14 cellular contexts compared by ENCODE assay signal in the genomic region with DNA sequence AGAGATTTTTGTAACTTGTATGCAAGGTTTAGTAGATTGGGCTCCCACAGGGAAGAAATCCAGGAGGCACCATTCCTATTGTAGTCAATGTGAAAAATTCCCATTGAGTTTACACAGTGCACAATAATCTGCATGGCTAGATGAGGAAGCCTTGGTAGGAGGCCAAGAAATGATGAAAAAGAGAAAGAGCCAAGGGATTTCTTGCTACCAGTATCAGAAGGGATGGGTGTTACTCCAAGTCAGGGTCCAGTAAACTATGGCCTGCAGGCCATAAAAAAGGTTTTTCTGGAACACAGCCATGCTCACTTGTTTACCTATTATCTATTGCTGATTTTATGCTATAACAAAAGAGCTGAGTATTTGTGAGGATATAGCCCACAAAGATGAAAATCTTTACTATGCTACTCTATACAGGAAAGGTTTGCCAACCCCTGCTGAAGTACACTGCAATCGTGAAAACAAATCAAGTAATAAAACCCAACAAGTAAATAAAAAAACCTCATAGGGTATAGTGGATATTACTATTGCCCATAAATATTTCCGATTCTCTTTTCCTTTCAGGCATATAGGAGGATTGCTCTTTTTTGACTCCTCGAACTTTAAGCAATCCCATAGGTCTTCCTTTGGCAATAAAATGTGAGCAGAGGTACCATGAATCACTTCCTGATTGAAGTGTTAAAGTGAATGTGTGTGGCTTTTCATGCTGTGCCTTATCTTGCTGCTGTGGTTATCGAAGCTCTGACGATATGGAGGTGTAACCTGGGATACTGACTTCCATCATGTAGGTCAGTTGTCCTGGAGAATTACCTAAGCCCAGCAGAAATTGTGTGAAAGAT.
A peak's percentile ranks its signal among the peaks of the same experiment; 100 is the strongest.
DNase-seq lines count a peak whose midpoint lies in the region; ATAC-seq and TF ChIP-seq lines count a peak whose summit lies in the region.
"Had no signal": no experiment of that assay in that cellular context is flagged by ENCODE, and none has a peak within 500 bp of the region (broad histone marks: within the 10 kb centered on the region; RNA-seq: fewer than 3 reads in every experiment).

No MANE protein-coding gene starts in this region.

- no peak overlapping the region for H3K9ac ChIP-seq in mammary epithelial cell (ENCODE audit: insufficient read depth, low read length)
- H3K9ac ChIP-seq in PC-3 (ENCODE audit: low read length): peak overlapping the region; percentile 38; the same call in 1 of the 2 replicates

- H3K9me2 ChIP-seq in PC-3 (replicated peaks; ENCODE audit: low read length): no peaks in the 10 kb centered on the region

- H3K27ac ChIP-seq in mammary epithelial cell (ENCODE audit: insufficient read depth, low read depth, low read length) (no peak overlapping the region), breast epithelium (no peak overlapping the region), PC-3 (ENCODE audit: low read length) (peak overlapping the region; percentile 84)
- H3K27ac ChIP-seq: tibial nerve had no signal

- intact Hi-C loops in mammary epithelial cell (cut with micrococcal nuclease): no loop called here
- intact Hi-C loops in breast epithelium (cut with DNase I; ENCODE audit: low total_unique reads): no loop called here
- intact Hi-C loops in PC-3 (cut with micrococcal nuclease): no loop called here

- WGBS in mammary epithelial cell (ENCODE audit: low coverage, missing lambda C conversion rate): 86% methylated on average over 5 of the region's 5 CpGs

- H3K27me3 Mint-ChIP-seq in WTC11 (ENCODE audit: low read depth): no peaks in the 10 kb centered on the region
- H3K27me3 Mint-ChIP-seq: activated naive CD8-positive, alpha-beta T cell; dendritic cell treated with granulocyte-macrophage colony-stimulating factor and Interleukin-4, amounts not matched to agents 40 ng/mL and 50 ng/mL, for 4 days had no signal

- ATAC-seq in PC-3: peak; percentile 81
- no peak for ATAC-seq in WTC11
- ATAC-seq in HG02678 (IDR thresholded peaks at IDR 0.05; ENCODE audit: unreplicated experiment): no peak

- DNase-seq in mammary epithelial cell (peak; percentile 24), breast epithelium (ENCODE audit: low spot score in 2 of 2) (no peak), PC-3 (peak; percentile 95), fibroblast of mammary gland (ENCODE audit: low read depth) (peak; percentile 8), NCI-H510A treated with DMSO at 0.1 percent for 48 hours (lab: John Stamatoyannopoulos, UW) (no peak), WTC11 (ENCODE audit: low spot score) (no peak), SHP77 treated with DMSO at 0.1 percent for 48 hours (lab: John Stamatoyannopoulos, UW) (no peak)
- DNase-seq: H9, nucleus accumbens had no signal

- BruUV-seq in mammary epithelial cell (replicated peaks; lab: Mats Ljungman, UMichigan): no TSS peak
- no TSS peak for BruUV-seq in PC-3 (replicated peaks; lab: Mats Ljungman, UMichigan)

- no peaks in the 10 kb centered on the region for H3K9me3 Mint-ChIP-seq in WTC11
- H3K9me3 Mint-ChIP-seq: dendritic cell treated with granulocyte-macrophage colony-stimulating factor and Interleukin-4, amounts not matched to agents 40 ng/mL and 50 ng/mL, for 4 days; H9; T-helper 2 cell treated with Interferon-gamma antibody and Interleukin-4, amounts not matched to agents 5 μg/mL and 100 μg/mL, for 36 hours had no signal

- H2AFZ ChIP-seq in mammary epithelial cell (ENCODE audit: low read depth, low read length) (no peak overlapping the region), PC-3 (ENCODE audit: low read length) (no peak overlapping the region)

- no peaks in the 10 kb centered on the region for H3K27me3 ChIP-seq in mammary epithelial cell (ENCODE audit: insufficient read depth, low read length)
- H3K27me3 ChIP-seq in breast epithelium: no peaks in the 10 kb centered on the region
- H3K27me3 ChIP-seq in PC-3 (ENCODE audit: low read length): no peaks in the 10 kb centered on the region
- H3K27me3 ChIP-seq: tibial nerve had no signal

- dilution Hi-C loops in mammary epithelial cell (cut with HindIII; ENCODE audit: low sequenced_read_pairs): no loop called here

- no peak for TF ChIP-seq POLR2A in breast epithelium (IDR thresholded peaks at IDR 0.05)

- no peak overlapping the region for H3K4me2 ChIP-seq in mammary epithelial cell (ENCODE audit: insufficient read depth, low read depth, low read length)
- peak overlapping the region; percentile 74 for H3K4me2 ChIP-seq in PC-3 (ENCODE audit: low read length)

- H3K4me3 ChIP-seq in mammary epithelial cell (replicated peaks in 1 of 3; ENCODE audit: insufficient read depth in 1 of 3, low read depth in 2 of 3, low read length in 3 of 3): no peak overlapping the region
- H3K4me3 ChIP-seq in breast epithelium: no peak overlapping the region
- H3K4me3 ChIP-seq in PC-3 (ENCODE audit: low read length): peak overlapping the region; percentile 32; the same call in 1 of the 2 replicates
- H3K4me3 ChIP-seq in fibroblast of mammary gland (ENCODE audit: control insufficient read depth, low read depth, low read length): no peak overlapping the region
- H3K4me3 ChIP-seq: tibial nerve had no signal

- H4K20me1 ChIP-seq in mammary epithelial cell (ENCODE audit: insufficient read depth, low read length): no peaks in the 10 kb centered on the region
- no peaks in the 10 kb centered on the region for H4K20me1 ChIP-seq in PC-3 (ENCODE audit: low read length)

- H3F3A ChIP-seq in PC-3 (ENCODE audit: low read length, unreplicated experiment): peaks cover 3% of the 10 kb centered on the region

- no peak overlapping the region; the same call in 1 of the 2 replicates for H3K27ac Mint-ChIP-seq in WTC11
- H3K27ac Mint-ChIP-seq: activated naive CD8-positive, alpha-beta T cell; dendritic cell treated with granulocyte-macrophage colony-stimulating factor and Interleukin-4, amounts not matched to agents 40 ng/mL and 50 ng/mL, for 4 days; H9; T-helper 2 cell treated with Interferon-gamma antibody and Interleukin-4, amounts not matched to agents 5 μg/mL and 100 μg/mL, for 36 hours had no signal

- no peaks in the 10 kb centered on the region for H3K36me3 Mint-ChIP-seq in WTC11
- H3K36me3 Mint-ChIP-seq: activated naive CD8-positive, alpha-beta T cell had no signal

- no peak overlapping the region for H3K4me3 Mint-ChIP-seq in WTC11
- H3K4me3 Mint-ChIP-seq: activated naive CD8-positive, alpha-beta T cell; dendritic cell treated with granulocyte-macrophage colony-stimulating factor and Interleukin-4, amounts not matched to agents 40 ng/mL and 50 ng/mL, for 4 days; H9; T-helper 2 cell treated with Interferon-gamma antibody and Interleukin-4, amounts not matched to agents 5 μg/mL and 100 μg/mL, for 36 hours had no signal

- TF ChIP-seq CTCF in mammary epithelial cell (conservative IDR thresholded peaks at IDR 0.05 in 1 of 2, IDR thresholded peaks at IDR 0.05 in 1 of 2; ENCODE audit: extremely low read depth in 1 of 2, insufficient read depth in 1 of 2, low read depth in 1 of 2, low read length in 2 of 2) (no peak), breast epithelium (IDR thresholded peaks at IDR 0.05) (no peak), PC-3 (conservative IDR thresholded peaks at IDR 0.05; ENCODE audit: low read depth, low read length) (no peak), fibroblast of mammary gland (conservative IDR thresholded peaks at IDR 0.05; ENCODE audit: control insufficient read depth, insufficient read depth, low read depth, low read length) (no peak), WTC11 (IDR thresholded peaks at IDR 0.05) (no peak)

- no peaks in the 10 kb centered on the region for H3K4me1 ChIP-seq in mammary epithelial cell (ENCODE audit: insufficient read depth, low read length)
- H3K4me1 ChIP-seq in breast epithelium: no peaks in the 10 kb centered on the region
- H3K4me1 ChIP-seq in PC-3 (ENCODE audit: insufficient read depth, low read length): peaks cover 23% of the 10 kb centered on the region
- H3K4me1 ChIP-seq: tibial nerve had no signal

- H3K36me3 ChIP-seq in mammary epithelial cell (ENCODE audit: insufficient read depth, low read length) (no peaks in the 10 kb centered on the region), breast epithelium (no peaks in the 10 kb centered on the region), PC-3 (ENCODE audit: low read depth, low read length) (no peaks in the 10 kb centered on the region)
- H3K36me3 ChIP-seq: tibial nerve had no signal

- H3K4me1 Mint-ChIP-seq in WTC11: no peaks in the 10 kb centered on the region
- H3K4me1 Mint-ChIP-seq: H9 had no signal

- in situ Hi-C loops in mammary epithelial cell (cut with MboI; ENCODE audit: low sequenced_read_pairs in 2 of 2): no loop called here

- H3K79me2 ChIP-seq in mammary epithelial cell (ENCODE audit: insufficient read depth, low read length): no peaks in the 10 kb centered on the region
- H3K79me2 ChIP-seq in PC-3 (ENCODE audit: low read length): no peaks in the 10 kb centered on the region

- CTCF ChIA-PET in mammary epithelial cell (lab: Charles Lee; ENCODE audit: low non-redundant PET): no interaction called here
- CTCF ChIA-PET in PC-3 (lab: Charles Lee): no interaction called here
- CTCF ChIA-PET in WTC11 (lab: Charles Lee): no interaction called here

- POLR2A ChIA-PET in PC-3 (lab: Charles Lee; ENCODE audit: unreplicated experiment): no interaction called here
- POLR2A ChIA-PET in WTC11 (lab: Charles Lee): no interaction called here

- no peaks in the 10 kb centered on the region for H3K9me3 ChIP-seq in mammary epithelial cell (replicated peaks; ENCODE audit: insufficient read depth, low read length)
- H3K9me3 ChIP-seq in breast epithelium: no peaks in the 10 kb centered on the region
- no peaks in the 10 kb centered on the region for H3K9me3 ChIP-seq in PC-3 (ENCODE audit: low read length)
- H3K9me3 ChIP-seq: tibial nerve had no signal

TF ChIP-seq in WTC11, 78 proteins besides CTCF, POLR2A, EP300 and RAD21 (continues in another document):
- no peak for TF ChIP-seq RORB (CRISPR knock-in tag; IDR thresholded peaks at IDR 0.05)
- TF ChIP-seq, protein P1, sequence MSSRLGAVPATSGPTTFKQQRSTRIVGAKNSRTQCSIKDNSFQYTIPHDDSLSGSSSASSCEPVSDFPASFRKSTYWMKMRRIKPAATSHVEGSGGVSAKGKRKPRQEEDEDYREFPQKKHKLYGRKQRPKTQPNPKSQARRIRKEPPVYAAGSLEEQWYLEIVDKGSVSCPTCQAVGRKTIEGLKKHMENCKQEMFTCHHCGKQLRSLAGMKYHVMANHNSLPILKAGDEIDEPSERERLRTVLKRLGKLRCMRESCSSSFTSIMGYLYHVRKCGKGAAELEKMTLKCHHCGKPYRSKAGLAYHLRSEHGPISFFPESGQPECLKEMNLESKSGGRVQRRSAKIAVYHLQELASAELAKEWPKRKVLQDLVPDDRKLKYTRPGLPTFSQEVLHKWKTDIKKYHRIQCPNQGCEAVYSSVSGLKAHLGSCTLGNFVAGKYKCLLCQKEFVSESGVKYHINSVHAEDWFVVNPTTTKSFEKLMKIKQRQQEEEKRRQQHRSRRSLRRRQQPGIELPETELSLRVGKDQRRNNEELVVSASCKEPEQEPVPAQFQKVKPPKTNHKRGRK (CRISPR knock-in tag; IDR thresholded peaks at IDR 0.05; ENCODE audit: borderline replicate concordance): no peak

Comparison
In these comparisons a context has a peak if more than half of its experiments do, and no peak if none do; other contexts are left out.
1. DNase-seq: peak in mammary epithelial cell (single experiment), PC-3 (single experiment) and fibroblast of mammary gland (single experiment); none in breast epithelium (0 of 2), NCI-H510A treated with DMSO at 0.1 percent for 48 hours (single experiment), WTC11 (single experiment) and SHP77 treated with DMSO at 0.1 percent for 48 hours (single experiment).